Comparison of ENCODE assay signal across 28 cellular contexts in the genomic region with DNA sequence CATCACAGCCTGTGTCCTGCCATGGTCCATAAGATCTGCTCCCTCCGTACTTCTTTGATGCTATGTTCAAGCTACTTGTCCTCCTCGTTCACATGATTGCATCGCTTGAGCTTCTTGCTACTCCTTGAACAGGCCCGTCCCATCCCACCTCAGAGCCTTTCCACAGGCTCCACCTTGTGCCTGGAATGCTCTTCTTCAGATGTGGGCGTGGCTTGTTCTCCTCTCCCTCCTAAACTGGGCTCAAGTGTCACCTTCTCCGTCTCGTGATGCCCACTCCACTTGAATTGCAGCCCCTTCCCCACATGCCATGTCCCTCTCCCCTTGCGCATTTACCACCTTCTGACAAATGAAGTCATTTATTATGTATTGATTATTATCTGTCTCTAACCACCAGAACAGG.
DNase-seq lines count a peak whose midpoint lies in the region; ATAC-seq and TF ChIP-seq lines count a peak whose summit lies in the region.
"Had no signal": no experiment of that assay in that cellular context is flagged by ENCODE, and none has a peak within 500 bp of the region (broad histone marks: within the 10 kb centered on the region; RNA-seq: fewer than 3 reads in every experiment).

No MANE protein-coding gene starts in this region.

- intact Hi-C loops in Calu3 (cut with micrococcal nuclease; ENCODE audit: unreplicated experiment) = loop anchor here (10.0 kb wide), 1 partner anchor 153 kb away; no protein-coding TSS in a partner anchor
- intact Hi-C loops in activated T-helper 2 cell treated with anti-CD3 and anti-CD28 coated beads, Interferon-gamma antibody, Interleukin-2, Interleukin-4, amounts not matched to agents 10 μg/mL and 5 μg/mL and 100 μg/mL, durations not matched to agents 14 hours and 24 hours and 36 hours (cut with micrococcal nuclease) = no loop called here

- H4K20me1 ChIP-seq in GM23338 (replicated peaks; ENCODE audit: insufficient read depth) = no peaks in the 10 kb centered on the region
- no peaks in the 10 kb centered on the region for H4K20me1 ChIP-seq in neural progenitor cell (ENCODE audit: low read depth)

- H3K27me3 Mint-ChIP-seq in GM23338 (ENCODE audit: insufficient read depth, low read depth, poor library complexity) (peaks cover 3% of the 10 kb centered on the region), neural progenitor cell (ENCODE audit: insufficient read depth, low read depth) (peaks cover 12% of the 10 kb centered on the region), Calu3 (ENCODE audit: unreplicated experiment) (peaks cover 4% of the 10 kb centered on the region)
- H3K27me3 Mint-ChIP-seq in activated T-helper 2 cell treated with anti-CD3 and anti-CD28 coated beads, Interferon-gamma antibody, Interleukin-2, Interleukin-4, amounts not matched to agents 10 μg/mL and 5 μg/mL and 100 μg/mL, durations not matched to agents 14 hours and 24 hours and 36 hours (ENCODE audit: low read depth) = no peaks in the 10 kb centered on the region
- H3K27me3 Mint-ChIP-seq: activated naive CD8-positive, alpha-beta T cell treated with anti-CD3 and anti-CD28 coated beads, Interleukin-2, amount 10 ng/mL, durations not matched to agents 7 days and 5 days; stimulated activated naive B cell treated with anti-CD40 and anti-IgM and Interleukin-4, amounts not matched to agents 10 μg/mL and 1 μg/mL and 100 μg/mL, for 72 hours had no signal

- no peaks in the 10 kb centered on the region for H3F3A ChIP-seq in GM23338 (replicated peaks; ENCODE audit: low read depth)
- no peaks in the 10 kb centered on the region for H3F3A ChIP-seq in neural progenitor cell (ENCODE audit: low read depth)

- peak; percentile 83 for ATAC-seq in GM23338
- ATAC-seq in RWPE2 (ENCODE audit: low read depth) = 0 out of 3 replicates have a peak, but pooled peaks have one; percentile 51
- ATAC-seq in foreskin keratinocyte = no peak
- ATAC-seq in GM21390 (IDR thresholded peaks at IDR 0.05; ENCODE audit: unreplicated experiment) = no peak
- ATAC-seq: GM12878; sciatic nerve; stimulated activated naive B cell treated with anti-CD40 and anti-IgM and Interleukin-4, amounts not matched to agents 10 μg/mL and 1 μg/mL and 100 μg/mL, for 72 hours had no signal

- H3K4me1 Mint-ChIP-seq in GM23338 (peaks cover 15% of the 10 kb centered on the region), neural progenitor cell (peaks cover 21% of the 10 kb centered on the region), Calu3 (ENCODE audit: low read depth, unreplicated experiment) (peaks cover 17% of the 10 kb centered on the region)
- no peaks in the 10 kb centered on the region for H3K4me1 Mint-ChIP-seq in activated T-helper 2 cell treated with anti-CD3 and anti-CD28 coated beads, Interferon-gamma antibody, Interleukin-2, Interleukin-4, amounts not matched to agents 10 μg/mL and 5 μg/mL and 100 μg/mL, durations not matched to agents 14 hours and 24 hours and 36 hours (ENCODE audit: low read depth)
- H3K4me1 Mint-ChIP-seq: activated naive CD8-positive, alpha-beta T cell treated with anti-CD3 and anti-CD28 coated beads, Interleukin-2, amount 10 ng/mL, durations not matched to agents 7 days and 5 days; IgD-negative memory B cell; stimulated activated naive B cell treated with anti-CD40 and anti-IgM and Interleukin-4, amounts not matched to agents 10 μg/mL and 1 μg/mL and 100 μg/mL, for 72 hours had no signal

- H3K9me3 ChIP-seq in RWPE2 (ENCODE audit: severe bottlenecking) (no peaks in the 10 kb centered on the region), neural progenitor cell (ENCODE audit: low read depth) (no peaks in the 10 kb centered on the region), Peyer's patch (no peaks in the 10 kb centered on the region)
- H3K9me3 ChIP-seq: ascending aorta, uterus had no signal

- DNase-seq in GM23338 (ENCODE audit: low spot score) (peak; percentile 59), RWPE2 (ENCODE audit: low spot score) (no peak), foreskin keratinocyte (no peak), neural progenitor cell (ENCODE audit: low spot score) (peak; percentile 18), Peyer's patch (no peak), Calu3 (no peak)
- no peak for DNase-seq in activated T-helper 2 cell treated with anti-CD3 and anti-CD28 coated beads, Interferon-gamma antibody, Interleukin-2, Interleukin-4, amounts not matched to agents 10 μg/mL and 5 μg/mL and 100 μg/mL, durations not matched to agents 14 hours and 24 hours and 36 hours (ENCODE audit: low spot score)
- DNase-seq: activated CD4-positive, alpha-beta T cell treated with anti-CD3 and anti-CD28 coated beads for 48 hours; activated CD8-positive, alpha-beta memory T cell treated with anti-CD3 and anti-CD28 coated beads for 24 hours; activated effector memory CD4-positive, alpha-beta T cell treated with anti-CD3 and anti-CD28 coated beads, Interleukin-2, amount 50 U/mL, for 16 hours; activated naive CD8-positive, alpha-beta T cell treated with anti-CD3 and anti-CD28 coated beads, Interleukin-2, amount 10 ng/mL, durations not matched to agents 7 days and 5 days; kidney; NCI-H1105 treated with DMSO at 0.1 percent for 48 hours; NCI-H2081 treated with DMSO at 0.1 percent for 48 hours; NCI-H345; NCI-H774; posterior cingulate gyrus; stimulated activated CD4-positive, alpha-beta T cell treated with anti-CD3 and anti-CD28 coated beads, Interleukin-4, amount 100 ng/mL, for 4 hours; stimulated activated naive B cell treated with anti-CD40 and anti-IgM and Interleukin-4, amounts not matched to agents 10 μg/mL and 1 μg/mL and 100 μg/mL, for 72 hours; uterus had no signal

- peaks cover 4% of the 10 kb centered on the region; the same call in 1 of the 2 replicates for H3K9me2 ChIP-seq in GM23338 (ENCODE audit: insufficient read depth)

- H3K9me3 Mint-ChIP-seq in GM23338 (no peaks in the 10 kb centered on the region; the same call in 2 of the 3 replicates), neural progenitor cell (no peaks in the 10 kb centered on the region), Calu3 (ENCODE audit: low read depth, unreplicated experiment) (no peaks in the 10 kb centered on the region)
- H3K9me3 Mint-ChIP-seq in activated T-helper 2 cell treated with anti-CD3 and anti-CD28 coated beads, Interferon-gamma antibody, Interleukin-2, Interleukin-4, amounts not matched to agents 10 μg/mL and 5 μg/mL and 100 μg/mL, durations not matched to agents 14 hours and 24 hours and 36 hours = no peaks in the 10 kb centered on the region
- H3K9me3 Mint-ChIP-seq: dendritic cell treated with granulocyte-macrophage colony-stimulating factor and Interleukin-4, amounts not matched to agents 40 ng/mL and 50 ng/mL, for 4 days; IgD-negative memory B cell; nephron progenitor cell; stimulated activated naive B cell treated with anti-CD40 and anti-IgM and Interleukin-4, amounts not matched to agents 10 μg/mL and 1 μg/mL and 100 μg/mL, for 72 hours had no signal

- TF ChIP-seq POLR2A in Peyer's patch (IDR thresholded peaks at IDR 0.05) = no peak

- BruUV-seq in Calu3 (replicated peaks; lab: Mats Ljungman, UMichigan) = no TSS peak

- H3K4me2 ChIP-seq in GM23338 (no peak overlapping the region), neural progenitor cell (no peak overlapping the region)

- TF ChIP-seq CTCF in GM23338 (conservative IDR thresholded peaks at IDR 0.05; ENCODE audit: low read depth in 2 of 2) (peak; percentile 13 to 52; a peak in 2 of 4 replicates), RWPE2 (IDR thresholded peaks at IDR 0.05; ENCODE audit: poor library complexity, severe bottlenecking) (peak; percentile 22), foreskin keratinocyte (conservative IDR thresholded peaks at IDR 0.05) (peak; percentile 37), neural progenitor cell (IDR thresholded peaks at IDR 0.05) (no peak), Peyer's patch (IDR thresholded peaks at IDR 0.05) (no peak), Calu3 (IDR thresholded peaks at IDR 0.05; ENCODE audit: unreplicated experiment) (no peak)

- no peaks in the 10 kb centered on the region for H3K36me3 ChIP-seq in GM23338 (ENCODE audit: insufficient read depth)
- H3K36me3 ChIP-seq in RWPE2 (ENCODE audit: low read depth) = no peaks in the 10 kb centered on the region
- H3K36me3 ChIP-seq in neural progenitor cell = no peaks in the 10 kb centered on the region
- H3K36me3 ChIP-seq in Peyer's patch = no peaks in the 10 kb centered on the region
- H3K36me3 ChIP-seq: ascending aorta, uterus had no signal

- H3K36me3 Mint-ChIP-seq in GM23338 (ENCODE audit: low read depth) = no peaks in the 10 kb centered on the region
- H3K36me3 Mint-ChIP-seq in neural progenitor cell = no peaks in the 10 kb centered on the region
- no peaks in the 10 kb centered on the region for H3K36me3 Mint-ChIP-seq in Calu3 (ENCODE audit: insufficient read depth, unreplicated experiment)
- no peaks in the 10 kb centered on the region for H3K36me3 Mint-ChIP-seq in activated T-helper 2 cell treated with anti-CD3 and anti-CD28 coated beads, Interferon-gamma antibody, Interleukin-2, Interleukin-4, amounts not matched to agents 10 μg/mL and 5 μg/mL and 100 μg/mL, durations not matched to agents 14 hours and 24 hours and 36 hours (ENCODE audit: low read depth)
- H3K36me3 Mint-ChIP-seq: activated naive CD8-positive, alpha-beta T cell treated with anti-CD3 and anti-CD28 coated beads, Interleukin-2, amount 10 ng/mL, durations not matched to agents 7 days and 5 days; IgD-negative memory B cell; stimulated activated naive B cell treated with anti-CD40 and anti-IgM and Interleukin-4, amounts not matched to agents 10 μg/mL and 1 μg/mL and 100 μg/mL, for 72 hours had no signal

- H2AFZ ChIP-seq in GM23338 (no peak overlapping the region), neural progenitor cell (replicated peaks) (no peak overlapping the region)

- CTCF ChIA-PET in Calu3 (lab: Charles Lee) = no interaction called here

- no peaks in the 10 kb centered on the region for H3K79me2 ChIP-seq in GM23338 (replicated peaks; ENCODE audit: insufficient read depth)
- H3K79me2 ChIP-seq in neural progenitor cell (ENCODE audit: low read depth) = no peaks in the 10 kb centered on the region

- H3K4me3 ChIP-seq in GM23338 (no peak overlapping the region), RWPE2 (ENCODE audit: severe bottlenecking) (no peak overlapping the region), neural progenitor cell (no peak overlapping the region), Peyer's patch (no peak overlapping the region)
- H3K4me3 ChIP-seq: ascending aorta, GM12878, lung, uterus had no signal

- H3K4me3 Mint-ChIP-seq in GM23338 (no peak overlapping the region), neural progenitor cell (no peak overlapping the region), Calu3 (ENCODE audit: low read depth, unreplicated experiment) (no peak overlapping the region)
- H3K4me3 Mint-ChIP-seq in activated T-helper 2 cell treated with anti-CD3 and anti-CD28 coated beads, Interferon-gamma antibody, Interleukin-2, Interleukin-4, amounts not matched to agents 10 μg/mL and 5 μg/mL and 100 μg/mL, durations not matched to agents 14 hours and 24 hours and 36 hours (ENCODE audit: low read depth) = no peak overlapping the region
- H3K4me3 Mint-ChIP-seq: activated naive CD8-positive, alpha-beta T cell treated with anti-CD3 and anti-CD28 coated beads, Interleukin-2, amount 10 ng/mL, durations not matched to agents 7 days and 5 days; dendritic cell treated with granulocyte-macrophage colony-stimulating factor and Interleukin-4, amounts not matched to agents 40 ng/mL and 50 ng/mL, for 4 days; IgD-negative memory B cell; stimulated activated naive B cell treated with anti-CD40 and anti-IgM and Interleukin-4, amounts not matched to agents 10 μg/mL and 1 μg/mL and 100 μg/mL, for 72 hours had no signal

- no peaks in the 10 kb centered on the region for H3K27me3 ChIP-seq in GM23338 (ENCODE audit: insufficient read depth)
- H3K27me3 ChIP-seq in RWPE2 (ENCODE audit: insufficient read depth, poor library complexity, severe bottlenecking) = no peaks in the 10 kb centered on the region
- peaks cover 11% of the 10 kb centered on the region for H3K27me3 ChIP-seq in foreskin keratinocyte
- H3K27me3 ChIP-seq in neural progenitor cell = no peaks in the 10 kb centered on the region
- no peaks in the 10 kb centered on the region for H3K27me3 ChIP-seq in Peyer's patch
- H3K27me3 ChIP-seq: ascending aorta, uterus had no signal

- H3K27ac Mint-ChIP-seq in GM23338 (no peak overlapping the region; the same call in 1 of the 2 replicates), neural progenitor cell (peak overlapping the region; percentile 29), Calu3 (ENCODE audit: unreplicated experiment) (no peak overlapping the region)
- H3K27ac Mint-ChIP-seq in activated T-helper 2 cell treated with anti-CD3 and anti-CD28 coated beads, Interferon-gamma antibody, Interleukin-2, Interleukin-4, amounts not matched to agents 10 μg/mL and 5 μg/mL and 100 μg/mL, durations not matched to agents 14 hours and 24 hours and 36 hours = no peak overlapping the region
- H3K27ac Mint-ChIP-seq: activated naive CD8-positive, alpha-beta T cell treated with anti-CD3 and anti-CD28 coated beads, Interleukin-2, amount 10 ng/mL, durations not matched to agents 7 days and 5 days; dendritic cell treated with granulocyte-macrophage colony-stimulating factor and Interleukin-4, amounts not matched to agents 40 ng/mL and 50 ng/mL, for 4 days; IgD-negative memory B cell; stimulated activated naive B cell treated with anti-CD40 and anti-IgM and Interleukin-4, amounts not matched to agents 10 μg/mL and 1 μg/mL and 100 μg/mL, for 72 hours had no signal

- H3K4me1 ChIP-seq in GM23338 (ENCODE audit: insufficient read depth) = no peaks in the 10 kb centered on the region
- H3K4me1 ChIP-seq in RWPE2 (ENCODE audit: insufficient read depth, poor library complexity, severe bottlenecking) = no peaks in the 10 kb centered on the region
- no peaks in the 10 kb centered on the region for H3K4me1 ChIP-seq in foreskin keratinocyte
- no peaks in the 10 kb centered on the region for H3K4me1 ChIP-seq in neural progenitor cell
- no peaks in the 10 kb centered on the region for H3K4me1 ChIP-seq in Peyer's patch
- H3K4me1 ChIP-seq: ascending aorta, uterus had no signal

- H3K27ac ChIP-seq in GM23338 (ENCODE audit: low read depth) (no peak overlapping the region), RWPE2 (ENCODE audit: poor library complexity, severe bottlenecking) (no peak overlapping the region), foreskin keratinocyte (no peak overlapping the region), neural progenitor cell (no peak overlapping the region), Peyer's patch (no peak overlapping the region)
- H3K27ac ChIP-seq: ascending aorta, uterus had no signal

- no peak overlapping the region for H3K9ac ChIP-seq in neural progenitor cell

Comparison
In these comparisons a context has a peak if more than half of its experiments do, and no peak if none do; other contexts are left out.
1. ATAC-seq: peak in GM23338 (single experiment) and RWPE2 (single experiment); none in foreskin keratinocyte (single experiment) and GM21390 (single experiment).
2. DNase-seq: peak in GM23338 (single experiment) and neural progenitor cell (single experiment); none in RWPE2 (single experiment), foreskin keratinocyte (0 of 2), Peyer's patch (0 of 3), Calu3 (single experiment) and activated T-helper 2 cell treated with anti-CD3 and anti-CD28 coated beads, Interferon-gamma antibody, Interleukin-2, Interleukin-4, amounts not matched to agents 10 μg/mL and 5 μg/mL and 100 μg/mL, durations not matched to agents 14 hours and 24 hours and 36 hours (single experiment).
3. CTCF ChIP-seq: peak in GM23338 (2 of 2), RWPE2 (single experiment) and foreskin keratinocyte (single experiment); none in neural progenitor cell (single experiment), Peyer's patch (0 of 6) and Calu3 (single experiment).